31 cellular contexts compared by ENCODE assay signal in genomic region chr12:121596526-121596925, GRCh38. TPM values are rescaled to one million over a fixed set of nuclear protein-coding genes. Genes with fewer than 3 reads are reported as not detected.
A peak's percentile ranks its signal among the peaks of the same experiment; 100 is the strongest.
DNase-seq lines count a peak whose midpoint lies in the region; TF ChIP-seq lines count a peak whose summit lies in the region.
"Had no signal": no experiment of that assay in that cellular context is flagged by ENCODE, and none has a peak within 500 bp of the region (broad histone marks: within the 10 kb centered on the region; RNA-seq: fewer than 3 reads in every experiment).

No MANE protein-coding gene starts in this region.

- H3K79me2 ChIP-seq in trophoblast cell (ENCODE audit: control insufficient read depth, insufficient read depth, low read length, poor library complexity) = no peaks in the 10 kb centered on the region

- H2BK120ac ChIP-seq in trophoblast cell (ENCODE audit: insufficient read depth, low read length, poor library complexity) = no peak overlapping the region

- no CpG with 5 or more reads among the region's 5 CpGs for WGBS in trophoblast cell (ENCODE audit: extremely low coverage, insufficient coverage, insufficient read length)

- H3K27ac ChIP-seq in trophoblast cell (ENCODE audit: low read depth, low read length) (no peak overlapping the region), right atrium auricular region (no peak overlapping the region), dorsolateral prefrontal cortex (no peak overlapping the region)
- H3K27ac ChIP-seq: 22Rv1; A549; BLaER1; BLaER1 treated with 17β-estradiol and CSF1 and Interleukin-3, amounts not matched to agents 10 nM and 100 nM; C4-2B had no signal

- no peak overlapping the region for H4K12ac ChIP-seq in trophoblast cell (ENCODE audit: low read depth, low read length)

- no peaks in the 10 kb centered on the region for H3K9me3 ChIP-seq in trophoblast cell (ENCODE audit: insufficient read depth, low read depth, low read length)
- H3K9me3 ChIP-seq in right atrium auricular region = no peaks in the 10 kb centered on the region
- H3K9me3 ChIP-seq: A549; BE2C; BLaER1; BLaER1 treated with 17β-estradiol and CSF1 and Interleukin-3, amounts not matched to agents 10 nM and 100 nM; Caco-2 had no signal

- no peak overlapping the region for H2BK12ac ChIP-seq in trophoblast cell (ENCODE audit: low read length)

- no peak overlapping the region for H2AFZ ChIP-seq in trophoblast cell (ENCODE audit: insufficient read depth, low read length, poor library complexity)

- H3K4me1 ChIP-seq in trophoblast cell (ENCODE audit: control insufficient read depth in 1 of 2, insufficient read depth in 2 of 2, low read length in 2 of 2) = peaks cover 3 to 5% of the 10 kb centered on the region in 2 experiments
- H3K4me1 ChIP-seq in right atrium auricular region = no peaks in the 10 kb centered on the region
- H3K4me1 ChIP-seq: BE2C had no signal

- no peak overlapping the region for H4K91ac ChIP-seq in trophoblast cell (ENCODE audit: low read depth, low read length)

- H3K79me1 ChIP-seq in trophoblast cell (ENCODE audit: low read length) = peaks cover 3% of the 10 kb centered on the region

- no peak overlapping the region for H3K9ac ChIP-seq in trophoblast cell (ENCODE audit: low read length)
- H3K9ac ChIP-seq: BLaER1; BLaER1 treated with 17β-estradiol and CSF1 and Interleukin-3, amounts not matched to agents 10 nM and 100 nM had no signal

- DNase-seq in trophoblast cell (peak; percentile 60 to 89), right atrium auricular region (ENCODE audit: low spot score) (no peak), dorsolateral prefrontal cortex (no peak)
- DNase-seq: 8988T; ACHN; AML-193; BE2C; C1 segment of cervical spinal cord; Caco-2; Calu3; CD4-positive, alpha-beta memory T cell; CD4-positive, alpha-beta T cell; CD4-positive, CD25-positive, alpha-beta regulatory T cell; CD8-positive, alpha-beta memory T cell; CD8-positive, alpha-beta T cell; COR-L47; DMS 273 treated with DMSO at 0.1 percent for 48 hours; DMS153; DMS53; DMS79; DMS79 treated with DMSO at 0.1 percent for 48 hours; DND-41; EL had no signal

- H3K27me3 ChIP-seq in trophoblast cell (ENCODE audit: insufficient read depth, low read length) (no peaks in the 10 kb centered on the region), right atrium auricular region (no peaks in the 10 kb centered on the region), dorsolateral prefrontal cortex (no peaks in the 10 kb centered on the region)
- H3K27me3 ChIP-seq: BE2C; BLaER1; BLaER1 treated with 17β-estradiol and CSF1 and Interleukin-3, amounts not matched to agents 10 nM and 100 nM had no signal

- TF ChIP-seq CTCF in right atrium auricular region (IDR thresholded peaks at IDR 0.05) (no peak), dorsolateral prefrontal cortex (IDR thresholded peaks at IDR 0.05 in 54 of 56, conservative IDR thresholded peaks at IDR 0.05 in 2 of 56; ENCODE audit: low read depth in 1 of 56, partially characterized antibody in 56 of 56) (no peak)

- no peak overlapping the region for H3K4me3 Mint-ChIP-seq in IgD-negative memory B cell
- H3K4me3 Mint-ChIP-seq: B cell; CD14-positive monocyte; CD4-positive, alpha-beta memory T cell; CD4-positive, alpha-beta T cell; CD4-positive, CD25-positive, alpha-beta regulatory T cell; CD8-positive, alpha-beta memory T cell; CD8-positive, alpha-beta T cell had no signal

- H3K27ac Mint-ChIP-seq in IgD-negative memory B cell = peak overlapping the region in 2 of 3 donors; percentile 19 to 39
- H3K27ac Mint-ChIP-seq: B cell; CD14-positive monocyte; CD8-positive, alpha-beta T cell had no signal

- H3K9me3 Mint-ChIP-seq in IgD-negative memory B cell = peaks cover 0 to 2% (median 0%) of the 10 kb centered on the region in 3 donors
- H3K9me3 Mint-ChIP-seq: CD14-positive monocyte; CD4-positive, alpha-beta memory T cell; CD4-positive, alpha-beta T cell; CD8-positive, alpha-beta memory T cell; CD8-positive, alpha-beta T cell had no signal

- H2BK5ac ChIP-seq in trophoblast cell (ENCODE audit: low read depth, low read length, poor library complexity) = no peak overlapping the region

- peaks cover 0 to 3% of the 10 kb centered on the region in 2 experiments for H3K36me3 ChIP-seq in trophoblast cell (ENCODE audit: control insufficient read depth in 1 of 2, insufficient read depth in 2 of 2, low read length in 2 of 2)
- no peaks in the 10 kb centered on the region for H3K36me3 ChIP-seq in right atrium auricular region
- H3K36me3 ChIP-seq: BE2C had no signal

- no peak overlapping the region for H2AK5ac ChIP-seq in trophoblast cell (ENCODE audit: low read length)

- peaks cover 4 to 10% (median 9%) of the 10 kb centered on the region in 3 donors for H3K4me1 Mint-ChIP-seq in IgD-negative memory B cell
- H3K4me1 Mint-ChIP-seq: CD14-positive monocyte had no signal

- H4K8ac ChIP-seq in trophoblast cell (ENCODE audit: low read depth, low read length) = no peak overlapping the region

- H3K4me3 ChIP-seq in trophoblast cell (ENCODE audit: low read depth, low read length) = no peak overlapping the region
- no peak overlapping the region for H3K4me3 ChIP-seq in right atrium auricular region
- H3K4me3 ChIP-seq in dorsolateral prefrontal cortex = no peak overlapping the region
- H3K4me3 ChIP-seq: A549; BLaER1; BLaER1 treated with 17β-estradiol and CSF1 and Interleukin-3, amounts not matched to agents 10 nM and 100 nM had no signal

- H3K27me3 Mint-ChIP-seq in IgD-negative memory B cell = no peaks in the 10 kb centered on the region
- H3K27me3 Mint-ChIP-seq: B cell; CD4-positive, alpha-beta memory T cell; CD4-positive, alpha-beta T cell had no signal

- H3K23ac ChIP-seq in trophoblast cell (ENCODE audit: low read length) = no peak overlapping the region

- H3K4ac ChIP-seq in trophoblast cell (ENCODE audit: low read depth, low read length) = no peak overlapping the region

- no peak overlapping the region for H3K4me2 ChIP-seq in trophoblast cell (ENCODE audit: low read length)
- H3K4me2 ChIP-seq: A549; BLaER1; BLaER1 treated with 17β-estradiol and CSF1 and Interleukin-3, amounts not matched to agents 10 nM and 100 nM had no signal

- intact Hi-C loops in dorsolateral prefrontal cortex (cut with DNase I) = no loop called here

- no peak overlapping the region for H3K14ac ChIP-seq in trophoblast cell (ENCODE audit: low read length)

- H3K36me3 Mint-ChIP-seq in IgD-negative memory B cell = no peaks in the 10 kb centered on the region
- H3K36me3 Mint-ChIP-seq: CD14-positive monocyte had no signal

- H3K18ac ChIP-seq in trophoblast cell (ENCODE audit: low read length) = no peak overlapping the region

RNA-seq across cellular contexts. Expression of gene KDM2B, which starts 15.7 kb away (rescaled TPM):
- 49.0 TPM for polyA plus RNA-seq in IgD-negative memory B cell
- polyA plus RNA-seq in trophoblast cell (2013) = 53.1 and 55.3 TPM in 2 replicates
- total RNA-seq in right atrium auricular region = 10 to 100 TPM in 1 of 2 donors, 1 to 10 TPM in 1; 9.5 to 10.8 TPM
- 10 to 100 TPM; 32.1 to 60.8 (median 45.3) TPM for total RNA-seq in dorsolateral prefrontal cortex

RNA-seq across cellular contexts. Expression of gene ORAI1, which starts 29.8 kb away (rescaled TPM):
- polyA plus RNA-seq in IgD-negative memory B cell = 109 TPM
- polyA plus RNA-seq in trophoblast cell (2013) = 17.2 and 17.7 TPM in 2 replicates
- total RNA-seq in right atrium auricular region (1 to 10 TPM; 6.8 to 8.3 TPM), dorsolateral prefrontal cortex (1 to 10 TPM; 1.9 to 9.7 (median 4.6) TPM)

Comparison
In these comparisons a context has a peak if more than half of its experiments do, and no peak if none do; other contexts are left out.
1. DNase-seq: peak in trophoblast cell (2 of 2); none in right atrium auricular region (single experiment) and dorsolateral prefrontal cortex (0 of 10).